Comparison of ENCODE assay signal across 1 cellular context in the genomic region with DNA sequence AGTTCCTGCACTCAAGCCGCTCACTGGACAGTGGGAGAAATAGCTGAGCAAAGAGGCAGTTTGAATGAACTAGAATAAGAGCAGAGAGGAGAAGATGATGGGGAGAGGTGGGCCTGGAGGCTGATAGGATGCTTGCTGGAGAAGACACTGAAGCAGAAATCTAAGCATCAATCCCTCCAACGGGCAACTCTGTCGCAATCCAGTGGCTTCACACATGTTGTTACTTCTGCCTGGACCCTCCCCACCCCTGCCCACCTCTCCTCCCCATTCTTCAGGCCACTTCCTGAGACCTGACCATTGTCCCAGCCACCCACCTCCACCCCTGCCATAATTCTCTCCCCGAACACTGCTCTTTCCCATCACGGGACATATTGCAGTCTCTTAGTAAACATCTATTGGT.
TF ChIP-seq lines count a peak whose summit lies in the region.

No MANE protein-coding gene starts in this region.

TF ChIP-seq in IMR-90, 13 proteins besides CTCF, POLR2A, EP300 and RAD21 (continued from another document):
- TF ChIP-seq, protein P1, sequence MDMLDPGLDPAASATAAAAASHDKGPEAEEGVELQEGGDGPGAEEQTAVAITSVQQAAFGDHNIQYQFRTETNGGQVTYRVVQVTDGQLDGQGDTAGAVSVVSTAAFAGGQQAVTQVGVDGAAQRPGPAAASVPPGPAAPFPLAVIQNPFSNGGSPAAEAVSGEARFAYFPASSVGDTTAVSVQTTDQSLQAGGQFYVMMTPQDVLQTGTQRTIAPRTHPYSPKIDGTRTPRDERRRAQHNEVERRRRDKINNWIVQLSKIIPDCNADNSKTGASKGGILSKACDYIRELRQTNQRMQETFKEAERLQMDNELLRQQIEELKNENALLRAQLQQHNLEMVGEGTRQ (IDR thresholded peaks at IDR 0.05; ENCODE audit: low read depth, low read length), result no peak
- no peak for TF ChIP-seq SMC3 (IDR thresholded peaks at IDR 0.05; ENCODE audit: low read depth, low read length)
- no peak for TF ChIP-seq RFX5 (IDR thresholded peaks at IDR 0.05; ENCODE audit: low read depth, low read length)
- TF ChIP-seq CEBPB (IDR thresholded peaks at IDR 0.05; ENCODE audit: low read depth, low read length), result no peak
